ENCODE assay signal across 16 cellular contexts in genomic region chr17:2903193-2903974, GRCh38.
DNase-seq lines count a peak whose midpoint lies in the region; TF ChIP-seq lines count a peak whose summit lies in the region.
"Had no signal": no experiment of that assay in that cellular context is flagged by ENCODE, and none has a peak within 500 bp of the region (broad histone marks: within the 10 kb centered on the region; RNA-seq: fewer than 3 reads in every experiment).

No MANE protein-coding gene starts in this region.

- peaks cover 22 to 62% (median 34%) of the 10 kb centered on the region in 4 donors for H3K4me1 ChIP-seq in stomach
- H3K4me1 ChIP-seq: parathyroid adenoma, spleen had no signal

- no peak for TF ChIP-seq EP300 in stomach (IDR thresholded peaks at IDR 0.05)

- H3K36me3 ChIP-seq in stomach: peaks cover 0 to 18% (median 10%) of the 10 kb centered on the region in 4 donors

- H3K27me3 ChIP-seq in stomach: no peaks in the 10 kb centered on the region

- H3K27ac Mint-ChIP-seq in glutamatergic neuron (ENCODE audit: unreplicated experiment): peak overlapping the region; percentile 81
- H3K27ac Mint-ChIP-seq: activated CD4-positive, alpha-beta T cell treated with anti-CD3 and anti-CD28 coated beads, Interleukin-2, amount 10 ng/mL, durations not matched to agents 7 days and 5 days; activated naive CD8-positive, alpha-beta T cell treated with anti-CD3 and anti-CD28 coated beads, Interleukin-2, amount 10 ng/mL, durations not matched to agents 7 days and 5 days; T-helper 2 cell treated with Interferon-gamma antibody and Interleukin-4, amounts not matched to agents 5 μg/mL and 100 μg/mL, for 36 hours had no signal

- peaks cover 6% of the 10 kb centered on the region for H3K36me3 Mint-ChIP-seq in glutamatergic neuron (ENCODE audit: unreplicated experiment)
- H3K36me3 Mint-ChIP-seq: activated naive CD8-positive, alpha-beta T cell treated with anti-CD3 and anti-CD28 coated beads, Interleukin-2, amount 10 ng/mL, durations not matched to agents 7 days and 5 days had no signal

- peak; percentile 1 to 53 (median 24) for DNase-seq in NCI-H1417 (lab: John Stamatoyannopoulos, UW)
- no peak for DNase-seq in NCI-H1417 treated with DMSO at 0.1 percent for 48 hours (lab: John Stamatoyannopoulos, UW)
- peak; percentile 70 for DNase-seq in NCI-H510A treated with DMSO at 0.1 percent for 48 hours (lab: John Stamatoyannopoulos, UW)
- no peak for DNase-seq in glutamatergic neuron
- peak; percentile 80 for DNase-seq in stomach
- DNase-seq in AG08396 (ENCODE audit: low spot score): no peak
- no peak for DNase-seq in NCI-H345 treated with DMSO at 0.1 percent for 48 hours (lab: John Stamatoyannopoulos, UW; ENCODE audit: unreplicated experiment)
- no peak for DNase-seq in NCI-H2081 (lab: John Stamatoyannopoulos, UW)
- DNase-seq: activated CD4-positive, alpha-beta T cell treated with anti-CD3 and anti-CD28 coated beads, Interleukin-2, amount 10 ng/mL, durations not matched to agents 7 days and 5 days; activated naive CD8-positive, alpha-beta T cell treated with anti-CD3 and anti-CD28 coated beads, Interleukin-2, amount 10 ng/mL, durations not matched to agents 7 days and 5 days; activated T-cell treated with anti-CD3 and anti-CD28 coated beads, Interleukin-2, amount 50 U/mL, for 48 hours; spleen; stimulated activated naive CD8-positive, alpha-beta T cell treated with anti-CD3 and anti-CD28 coated beads, Interleukin-15, amount 100 ng/mL, for 72 hours had no signal

- TF ChIP-seq POLR2A in stomach (IDR thresholded peaks at IDR 0.05): no peak

- no peaks in the 10 kb centered on the region for H3K9me3 ChIP-seq in stomach

- peaks cover 52% of the 10 kb centered on the region for H3K4me1 Mint-ChIP-seq in glutamatergic neuron (ENCODE audit: low read depth, unreplicated experiment)
- H3K4me1 Mint-ChIP-seq: activated naive CD8-positive, alpha-beta T cell treated with anti-CD3 and anti-CD28 coated beads, Interleukin-2, amount 10 ng/mL, durations not matched to agents 7 days and 5 days; stimulated activated naive CD8-positive, alpha-beta T cell treated with anti-CD3 and anti-CD28 coated beads, Interleukin-15, amount 100 ng/mL, for 72 hours had no signal

- H3K27me3 Mint-ChIP-seq in glutamatergic neuron (ENCODE audit: unreplicated experiment): peaks cover 9% of the 10 kb centered on the region
- H3K27me3 Mint-ChIP-seq: activated CD4-positive, alpha-beta T cell treated with anti-CD3 and anti-CD28 coated beads, Interleukin-2, amount 10 ng/mL, durations not matched to agents 7 days and 5 days; activated naive CD8-positive, alpha-beta T cell treated with anti-CD3 and anti-CD28 coated beads, Interleukin-2, amount 10 ng/mL, durations not matched to agents 7 days and 5 days; stimulated activated naive CD8-positive, alpha-beta T cell treated with anti-CD3 and anti-CD28 coated beads, Interleukin-15, amount 100 ng/mL, for 72 hours had no signal

- TF ChIP-seq CTCF in glutamatergic neuron (IDR thresholded peaks at IDR 0.05; ENCODE audit: partially characterized antibody, unreplicated experiment) (no peak), stomach (IDR thresholded peaks at IDR 0.05) (no peak)

- 59 to 71% (median 67%) methylated on average over 8 of the region's 8 CpGs for WGBS in stomach, 5 donors

- peak overlapping the region; percentile 70 for H3K4me3 Mint-ChIP-seq in glutamatergic neuron (ENCODE audit: unreplicated experiment)
- H3K4me3 Mint-ChIP-seq: activated CD4-positive, alpha-beta T cell treated with anti-CD3 and anti-CD28 coated beads, Interleukin-2, amount 10 ng/mL, durations not matched to agents 7 days and 5 days; activated naive CD8-positive, alpha-beta T cell treated with anti-CD3 and anti-CD28 coated beads, Interleukin-2, amount 10 ng/mL, durations not matched to agents 7 days and 5 days; stimulated activated naive CD8-positive, alpha-beta T cell treated with anti-CD3 and anti-CD28 coated beads, Interleukin-15, amount 100 ng/mL, for 72 hours; T-helper 2 cell treated with Interferon-gamma antibody and Interleukin-4, amounts not matched to agents 5 μg/mL and 100 μg/mL, for 36 hours had no signal

- H3K27ac ChIP-seq in stomach: peak overlapping the region; percentile 70 to 89 (median 75)
- H3K27ac ChIP-seq: 22Rv1, parathyroid adenoma, spleen had no signal

- H3K4me3 ChIP-seq in stomach: no peak overlapping the region
- H3K4me3 ChIP-seq: spleen had no signal

- peaks cover 4% of the 10 kb centered on the region for H3K9me3 Mint-ChIP-seq in glutamatergic neuron (ENCODE audit: unreplicated experiment)

- intact Hi-C loops in stomach (cut with DNase I; ENCODE audit: low total_unique reads): no loop called here

Comparison
In these comparisons a context has a peak if more than half of its experiments do, and no peak if none do; other contexts are left out.
1. DNase-seq: peak in NCI-H1417 (3 of 3), NCI-H510A treated with DMSO at 0.1 percent for 48 hours (single experiment) and stomach (single experiment); none in NCI-H1417 treated with DMSO at 0.1 percent for 48 hours (single experiment), glutamatergic neuron (single experiment), AG08396 (single experiment), NCI-H345 treated with DMSO at 0.1 percent for 48 hours (single experiment) and NCI-H2081 (0 of 2).